8 cellular contexts compared by ENCODE assay signal in genomic region chr1:225923692-225924555, GRCh38. TPM values are rescaled to one million over a fixed set of nuclear protein-coding genes. Genes with fewer than 3 reads are reported as not detected.
DNase-seq lines count a peak whose midpoint lies in the region; ATAC-seq and TF ChIP-seq lines count a peak whose summit lies in the region.

Gene PYCR2 (minus strand): TSS chr1:225924250. CDS start chr1:225924110, 140 bp downstream.

- H3K36me3 ChIP-seq in duodenal mucosa (ENCODE audit: control insufficient read depth in 1 of 2, insufficient read depth in 2 of 2, low read length in 2 of 2) (peaks cover 11 to 19% of the 10 kb centered on the region in 2 donors), lower lobe of right lung (peaks cover 22% of the 10 kb centered on the region)

- CTCF ChIA-PET in activated CD4-positive, alpha-beta memory T cell treated with anti-CD3 and anti-CD28 coated beads for 36 hours (lab: Charles Lee) = interaction anchor here (1.0 to 2.6 kb wide), 8 partner anchors 13 to 451 kb away, joined by 3 to 17 read pairs (median 6); partner anchors contain the start of genes SRP9 and TMEM63A

- intact Hi-C loops in activated CD4-positive, alpha-beta memory T cell treated with anti-CD3 and anti-CD28 coated beads for 36 hours (cut with micrococcal nuclease) = loop anchor here (1.0 to 10.0 kb wide), 7 partner anchors 27 to 479 kb away; partner anchors contain the start of genes H3-3A, SDE2, SRP9 and TMEM63A
- intact Hi-C loops in lower lobe of right lung (cut with DNase I) = no loop called here

- H3K27ac Mint-ChIP-seq in activated CD4-positive, alpha-beta memory T cell treated with anti-CD3 and anti-CD28 coated beads for 36 hours = peak within 1 kb of the TSS; percentile 92

- peaks cover 20 to 21% of the 10 kb centered on the region in 2 donors for H3K4me1 ChIP-seq in duodenal mucosa (ENCODE audit: control insufficient read depth in 1 of 2, insufficient read depth in 2 of 2, low read length in 2 of 2)
- H3K4me1 ChIP-seq in lower lobe of right lung = peaks cover 39% of the 10 kb centered on the region

- peaks cover 37% of the 10 kb centered on the region for H3K4me1 Mint-ChIP-seq in activated CD4-positive, alpha-beta memory T cell treated with anti-CD3 and anti-CD28 coated beads for 36 hours (ENCODE audit: low read depth)

- H3K4me3 ChIP-seq in duodenal mucosa (ENCODE audit: low read depth in 1 of 2, low read length in 2 of 2) = peak within 1 kb of the TSS; percentile 96 to 97
- peak within 1 kb of the TSS; percentile 98 for H3K4me3 ChIP-seq in lower lobe of right lung

- H3K27ac ChIP-seq in duodenal mucosa (ENCODE audit: low read depth, low read length) (peak within 1 kb of the TSS; percentile 82), lower lobe of right lung (peak within 1 kb of the TSS; percentile 97)

- H3K4me3 Mint-ChIP-seq in activated CD4-positive, alpha-beta memory T cell treated with anti-CD3 and anti-CD28 coated beads for 36 hours = peak within 1 kb of the TSS; percentile 95

- peaks cover 28% of the 10 kb centered on the region for H3K36me3 Mint-ChIP-seq in activated CD4-positive, alpha-beta memory T cell treated with anti-CD3 and anti-CD28 coated beads for 36 hours

- peak within 1 kb of the TSS; percentile 91 to 98 for H3K9ac ChIP-seq in duodenal mucosa (ENCODE audit: low read depth in 1 of 2, low read length in 2 of 2)

- no peaks in the 10 kb centered on the region for H3K9me3 ChIP-seq in duodenal mucosa (ENCODE audit: control insufficient read depth in 1 of 2, low read length in 2 of 2)
- H3K9me3 ChIP-seq in lower lobe of right lung = no peaks in the 10 kb centered on the region

- H3K27me3 Mint-ChIP-seq in activated CD4-positive, alpha-beta memory T cell treated with anti-CD3 and anti-CD28 coated beads for 36 hours = no peaks in the 10 kb centered on the region

- peak; percentile 97 for ATAC-seq in GM19438 (IDR thresholded peaks at IDR 0.05; ENCODE audit: low read depth, unreplicated experiment)
- peak; percentile 93 for ATAC-seq in HG03575 (IDR thresholded peaks at IDR 0.05; ENCODE audit: extremely low read depth, insufficient number of reproducible peaks, low FRiP score, unreplicated experiment)
- ATAC-seq in lower lobe of right lung = peak; percentile 99

- H3K27me3 ChIP-seq in duodenal mucosa (ENCODE audit: control insufficient read depth in 1 of 2, insufficient read depth in 2 of 2, low read length in 2 of 2) (no peaks in the 10 kb centered on the region), lower lobe of right lung (ENCODE audit: low read depth) (no peaks in the 10 kb centered on the region)

- POLR2A ChIA-PET in activated CD4-positive, alpha-beta memory T cell treated with anti-CD3 and anti-CD28 coated beads for 36 hours (lab: Charles Lee) = interaction anchor here (1.0 to 3.6 kb wide), 14 partner anchors 13 to 463 kb away, joined by 3 to 20 read pairs (median 5); partner anchors contain the start of genes SDE2, SRP9 and TMEM63A

- H3K9me3 Mint-ChIP-seq in activated CD4-positive, alpha-beta memory T cell treated with anti-CD3 and anti-CD28 coated beads for 36 hours = no peaks in the 10 kb centered on the region

- DNase-seq in CD1c-positive myeloid dendritic cell (ENCODE audit: extremely low spot score) (peak; percentile 98), NCI-H82 treated with DMSO at 0.1 percent for 48 hours (lab: John Stamatoyannopoulos, UW; ENCODE audit: unreplicated experiment) (peak; percentile 87), lower lobe of right lung (peak; percentile 96)
- peak; percentile 97 for DNase-seq in activated CD4-positive, alpha-beta memory T cell treated with anti-CD3 and anti-CD28 coated beads for 36 hours
- DNase-seq in stimulated activated CD4-positive, alpha-beta T cell treated with anti-CD3 and anti-CD28 coated beads, TNF-alpha, amount 100 ng/mL, for 24 hours (ENCODE audit: low read depth in 3 of 3) = peak; percentile 85 to 94 (median 91)

- TF ChIP-seq CTCF in lower lobe of right lung (IDR thresholded peaks at IDR 0.05) = no peak

RNA-seq across cellular contexts. Expression of gene PYCR2, which starts in this region (rescaled TPM):
- 100 to 1,000 TPM; 127 TPM for total RNA-seq in activated CD4-positive, alpha-beta memory T cell treated with anti-CD3 and anti-CD28 coated beads for 36 hours
- total RNA-seq in lower lobe of right lung = 73.2 TPM

Comparison
In these comparisons a context has a peak if more than half of its experiments do, and no peak if none do; other contexts are left out.
1. Peak in every context shown above with its lines: DNase-seq, ATAC-seq, H3K4me3 ChIP-seq and H3K27ac ChIP-seq.